In genomic region chr9:34178698-34179527, GRCh38 we compare ENCODE assay signal across 8 cellular contexts. TPM values are rescaled to one million over a fixed set of nuclear protein-coding genes. Genes with fewer than 3 reads are reported as not detected.
A peak's percentile ranks its signal among the peaks of the same experiment; 100 is the strongest.
DNase-seq lines count a peak whose midpoint lies in the region; ATAC-seq and TF ChIP-seq lines count a peak whose summit lies in the region.

TSS of gene UBAP1 (plus strand) at chr9:34179043. CDS start at chr9:34220915, 41,872 bp downstream.

- H3K36me3 ChIP-seq in A673 (ENCODE audit: insufficient read depth, low read length, poor library complexity, severe bottlenecking) (no peaks in the 10 kb centered on the region), breast epithelium (no peaks in the 10 kb centered on the region), iPS-20b (ENCODE audit: insufficient read depth, low read depth, low read length) (no peaks in the 10 kb centered on the region)

- H3K9me3 ChIP-seq in A673 (ENCODE audit: low read depth, low read length, poor library complexity, severe bottlenecking) (no peaks in the 10 kb centered on the region), breast epithelium (no peaks in the 10 kb centered on the region), iPS-20b (ENCODE audit: insufficient read depth, low read depth, low read length) (no peaks in the 10 kb centered on the region)

- TF ChIP-seq CTCF in A673 (conservative IDR thresholded peaks at IDR 0.05; ENCODE audit: low read depth, low read length) (no peak), VCaP (conservative IDR thresholded peaks at IDR 0.05) (no peak), breast epithelium (IDR thresholded peaks at IDR 0.05) (peak in 2 of 3 donors; percentile 15 to 31)

- peak; percentile 99 for DNase-seq in A673 (ENCODE audit: low spot score)
- DNase-seq in NCI-H2196 (lab: John Stamatoyannopoulos, UW; ENCODE audit: unreplicated experiment), result peak; percentile 98
- peak; percentile 97 to 98 for DNase-seq in breast epithelium (ENCODE audit: low spot score in 2 of 2)

- no peaks in the 10 kb centered on the region for H3K27me3 ChIP-seq in A673 (replicated peaks; ENCODE audit: insufficient read depth, low read depth, low read length, poor library complexity)
- H3K27me3 ChIP-seq in breast epithelium, result no peaks in the 10 kb centered on the region
- no peaks in the 10 kb centered on the region for H3K27me3 ChIP-seq in iPS-20b (ENCODE audit: insufficient read depth, low read length)

- H3K4me1 ChIP-seq in A673 (ENCODE audit: insufficient read depth, low read length, poor library complexity, severe bottlenecking) (peaks cover 4% of the 10 kb centered on the region), breast epithelium (no peaks in the 10 kb centered on the region), iPS-20b (ENCODE audit: insufficient read depth, low read length) (no peaks in the 10 kb centered on the region)

- peak; percentile 100 for ATAC-seq in GM18868 (IDR thresholded peaks at IDR 0.05; ENCODE audit: unreplicated experiment)
- peak; percentile 99 for ATAC-seq in HG03108 (IDR thresholded peaks at IDR 0.05; ENCODE audit: unreplicated experiment)

- peak within 1 kb of the TSS; percentile 95 for H3K9ac ChIP-seq in iPS-20b (ENCODE audit: low read depth, low read length)

- POLR2A ChIA-PET in A673 (lab: Charles Lee; ENCODE audit: low non-redundant PET), result interaction anchor here (0.6 kb wide), 1 partner anchor 185 kb away, joined by 8 read pairs; no protein-coding TSS in a partner anchor

- CTCF ChIA-PET in A673 (lab: Charles Lee), result no interaction called here

- H3K27ac ChIP-seq in A673 (ENCODE audit: low read depth, low read length, poor library complexity, severe bottlenecking), result peak within 1 kb of the TSS; percentile 93
- H3K27ac ChIP-seq in VCaP, result peak within 1 kb of the TSS; percentile 93
- peak within 1 kb of the TSS; percentile 99 for H3K27ac ChIP-seq in breast epithelium
- H3K27ac ChIP-seq in iPS-20b (ENCODE audit: low read length), result peak within 1 kb of the TSS; percentile 80
- H3K27ac ChIP-seq in skin epidermis, result peak within 1 kb of the TSS; percentile 90 to 99 (median 97)

- H3K4me3 ChIP-seq in A673 (ENCODE audit: low read depth, low read length, poor library complexity, severe bottlenecking), result peak within 1 kb of the TSS; percentile 78
- peak within 1 kb of the TSS; percentile 67 to 91 (median 86) for H3K4me3 ChIP-seq in breast epithelium
- peak within 1 kb of the TSS; percentile 96 for H3K4me3 ChIP-seq in iPS-20b (ENCODE audit: low read length)
- H3K4me3 ChIP-seq in skin epidermis, result peak within 1 kb of the TSS; percentile 68 to 97 (median 77)

- intact Hi-C loops in A673 (cut with micrococcal nuclease; ENCODE audit: unreplicated experiment), result no loop called here
- intact Hi-C loops in breast epithelium (cut with DNase I; ENCODE audit: low total_unique reads), result loop anchor here (10.0 kb wide), 1 partner anchor 54 kb away; the partner anchor contains the start of gene DCAF12

- TF ChIP-seq POLR2A in breast epithelium (IDR thresholded peaks at IDR 0.05), result peak; percentile 95

- BruUV-seq in A673 (replicated peaks; lab: Mats Ljungman, UMichigan), result no TSS peak

RNA-seq across cellular contexts. Expression of gene UBAP1, which starts in this region (rescaled TPM):
- total RNA-seq in A673 (2021) (35.9 and 36.0 TPM in 2 replicates), breast epithelium (10 to 100 TPM; 49.5 to 56.5 (median 51.4) TPM)

Comparison
In these comparisons a context has a peak if more than half of its experiments do, and no peak if none do; other contexts are left out.
1. Peak in every context shown above with its lines: DNase-seq, ATAC-seq, H3K4me3 ChIP-seq and H3K27ac ChIP-seq.
2. CTCF ChIP-seq: peak in breast epithelium (2 of 3); none in A673 (single experiment) and VCaP (single experiment).